7 cellular contexts compared by ENCODE assay signal in the genomic region with DNA sequence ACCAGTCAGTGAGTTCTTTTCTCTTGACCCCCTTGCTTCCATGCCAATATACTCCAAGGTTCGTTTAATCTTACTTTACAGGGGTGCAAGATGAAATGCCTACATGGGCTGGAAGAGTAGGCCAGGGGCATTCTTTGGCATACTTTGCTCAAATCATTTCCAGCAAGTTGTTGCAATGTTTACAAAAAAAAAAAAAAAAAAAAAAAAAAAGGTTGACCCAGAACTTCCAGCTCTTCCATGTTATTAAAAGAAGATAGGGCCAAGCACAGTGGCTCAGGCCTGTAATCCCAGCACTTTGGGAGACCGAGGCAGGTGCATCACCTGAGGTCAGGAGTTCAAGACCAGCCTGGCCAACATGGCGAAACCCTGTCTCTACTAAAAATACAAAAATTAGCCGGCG. TPM values are rescaled to one million over a fixed set of nuclear protein-coding genes. Genes with fewer than 3 reads are reported as not detected.
DNase-seq lines count a peak whose midpoint lies in the region; ATAC-seq and TF ChIP-seq lines count a peak whose summit lies in the region.
"Not testable (repeated sequence)": the region's sequence is repeated elsewhere in the genome, so short reads cannot be mapped to it uniquely, and the experiment has no call there.

No MANE protein-coding gene starts in this region.

- H3K27me3 ChIP-seq in GM23338 (ENCODE audit: insufficient read depth); IMR-90 (ENCODE audit: control insufficient read depth, insufficient read depth, low read length); adipocyte (replicated peaks; ENCODE audit: control insufficient read depth, insufficient read depth, low read length); fibroblast of lung (ENCODE audit: control insufficient read depth, insufficient read depth, low read length); iPS-20b (ENCODE audit: insufficient read depth, low read length); mesenchymal stem cell (ENCODE audit: control insufficient read depth in 1 of 2, insufficient read depth in 1 of 2, low read length in 2 of 2): not testable (repeated sequence)

- not testable (repeated sequence) for H4K20me1 ChIP-seq in GM23338 (replicated peaks; ENCODE audit: insufficient read depth); IMR-90 (ENCODE audit: insufficient read depth, low read length); fibroblast of lung (ENCODE audit: control insufficient read depth, extremely low read depth, insufficient read depth, low read length)

- in situ Hi-C loops in IMR-90 (cut with MboI; ENCODE audit: low sequenced_read_pairs) = not testable (repeated sequence)

- H3K27ac ChIP-seq in GM23338 (ENCODE audit: low read depth) (peak overlapping the region; percentile 95), fibroblast of lung (ENCODE audit: insufficient read depth, low read length) (peak overlapping the region; percentile 23), iPS-20b (ENCODE audit: low read length) (peak overlapping the region; percentile 12)
- H3K27ac ChIP-seq in IMR-90 (ENCODE audit: insufficient read depth, low read length); mesenchymal stem cell (ENCODE audit: low read length, poor library complexity, severe bottlenecking): not testable (repeated sequence)

- POLR2A ChIA-PET in IMR-90 (lab: Charles Lee; ENCODE audit: unreplicated experiment) = not testable (repeated sequence)

- H3K27ac Mint-ChIP-seq in GM23338 = peak overlapping the region; percentile 77
- H3K27ac Mint-ChIP-seq in stimulated activated effector memory CD8-positive, alpha-beta T cell treated with anti-CD3 and anti-CD28 coated beads, Interleukin-12 subunit alpha, Interleukin-12 subunit beta, amount 100 ng/mL, for 72 hours = peak overlapping the region; percentile 12

- H3K36me3 ChIP-seq in GM23338 (ENCODE audit: insufficient read depth); IMR-90 (ENCODE audit: control insufficient read depth, insufficient read depth, low read length); adipocyte (ENCODE audit: control insufficient read depth, insufficient read depth, low read length, severe bottlenecking); fibroblast of lung (ENCODE audit: control insufficient read depth, insufficient read depth, low read length); iPS-20b (ENCODE audit: insufficient read depth, low read depth, low read length); mesenchymal stem cell (ENCODE audit: control insufficient read depth in 1 of 2, insufficient read depth in 2 of 2, low read depth in 1 of 2, low read length in 2 of 2): not testable (repeated sequence)

- CTCF ChIA-PET in IMR-90 (lab: Yijun Ruan, JAX) = interaction anchor here (0.6 to 1.0 kb wide), 3 partner anchors 11 to 1624 kb away, joined by 4 to 5 read pairs (median 5); no protein-coding TSS in a partner anchor

- H3K4me3 Mint-ChIP-seq in GM23338; stimulated activated effector memory CD8-positive, alpha-beta T cell treated with anti-CD3 and anti-CD28 coated beads, Interleukin-12 subunit alpha, Interleukin-12 subunit beta, amount 100 ng/mL, for 72 hours: not testable (repeated sequence)

- not testable (repeated sequence) for H3K14ac ChIP-seq in IMR-90 (replicated peaks; ENCODE audit: low read depth, low read length); mesenchymal stem cell (ENCODE audit: low read length in 2 of 2)

- H2BK20ac ChIP-seq in IMR-90 (ENCODE audit: low read depth, low read length) = not testable (repeated sequence)

- not testable (repeated sequence) for TF ChIP-seq CTCF in GM23338 (conservative IDR thresholded peaks at IDR 0.05; ENCODE audit: low read depth in 2 of 2); IMR-90 (conservative IDR thresholded peaks at IDR 0.05; ENCODE audit: low read depth, low read length); fibroblast of lung (conservative IDR thresholded peaks at IDR 0.05 in 1 of 2, IDR thresholded peaks at IDR 0.05 in 1 of 2; ENCODE audit: low read depth in 1 of 2, low read length in 2 of 2)

- H3K36me3 Mint-ChIP-seq in GM23338 (ENCODE audit: low read depth) = peaks cover 19% of the 10 kb centered on the region; the same call in 2 of the 3 replicates
- peaks cover 19% of the 10 kb centered on the region for H3K36me3 Mint-ChIP-seq in stimulated activated effector memory CD8-positive, alpha-beta T cell treated with anti-CD3 and anti-CD28 coated beads, Interleukin-12 subunit alpha, Interleukin-12 subunit beta, amount 100 ng/mL, for 72 hours

- H2AFZ ChIP-seq in GM23338; IMR-90 (replicated peaks; ENCODE audit: low read length, poor library complexity); mesenchymal stem cell (ENCODE audit: low read depth, low read length): not testable (repeated sequence)
- peak overlapping the region; percentile 7 for H2AFZ ChIP-seq in fibroblast of lung (ENCODE audit: low read length)

- not testable (repeated sequence) for H3K9ac ChIP-seq in IMR-90 (ENCODE audit: low read depth, low read length); adipocyte (ENCODE audit: low read length); fibroblast of lung (ENCODE audit: insufficient read depth, low read length); mesenchymal stem cell (ENCODE audit: low read length)
- peak overlapping the region; percentile 7; the same call in 1 of the 2 replicates for H3K9ac ChIP-seq in iPS-20b (ENCODE audit: low read depth, low read length)

- H3K18ac ChIP-seq in IMR-90 (ENCODE audit: low read depth, low read length); mesenchymal stem cell (ENCODE audit: low read depth in 1 of 2, low read length in 2 of 2): not testable (repeated sequence)

- not testable (repeated sequence) for H2BK5ac ChIP-seq in IMR-90 (ENCODE audit: low read depth, low read length, poor library complexity, severe bottlenecking); mesenchymal stem cell (ENCODE audit: low read depth, low read length, poor library complexity, severe bottlenecking)

- H3K4me3 ChIP-seq in GM23338; IMR-90 (ENCODE audit: insufficient read depth, low read depth, low read length); adipocyte (ENCODE audit: low read length); fibroblast of lung (replicated peaks in 1 of 4; ENCODE audit: control extremely low read depth in 1 of 4, insufficient read depth in 1 of 4, low read depth in 3 of 4, low read length in 4 of 4); iPS-20b (ENCODE audit: low read length); mesenchymal stem cell (ENCODE audit: insufficient read depth in 1 of 2, low read depth in 1 of 2, low read length in 2 of 2): not testable (repeated sequence)

- H3K23ac ChIP-seq in IMR-90 (ENCODE audit: low read depth, low read length); mesenchymal stem cell (ENCODE audit: low read length in 2 of 2): not testable (repeated sequence)

- WGBS in IMR-90 (ENCODE audit: extremely low coverage in 2 of 2, insufficient read length in 1 of 2), 2 experiments = no CpG with 5 or more reads among the region's 5 CpGs
- 99% methylated on average over 4 of the region's 5 CpGs for WGBS in mesenchymal stem cell

- H3K4ac ChIP-seq in IMR-90 (ENCODE audit: low read depth, low read length); mesenchymal stem cell (ENCODE audit: low read depth in 1 of 2, low read length in 2 of 2): not testable (repeated sequence)

- not testable (repeated sequence) for H2BK15ac ChIP-seq in IMR-90 (ENCODE audit: low read depth, low read length); mesenchymal stem cell (ENCODE audit: low read depth, poor library complexity, severe bottlenecking)

- not testable (repeated sequence) for H3K56ac ChIP-seq in IMR-90 (ENCODE audit: extremely low read depth, insufficient read depth, low read length)

- not testable (repeated sequence) for BruUV-seq in IMR-90 (replicated peaks; lab: Mats Ljungman, UMichigan)

- H2AK5ac ChIP-seq in IMR-90 (ENCODE audit: low read depth, low read length); mesenchymal stem cell (ENCODE audit: low read length, severe bottlenecking): not testable (repeated sequence)

- H3F3A ChIP-seq in GM23338 (replicated peaks; ENCODE audit: low read depth) = not testable (repeated sequence)

- H4K8ac ChIP-seq in IMR-90 (ENCODE audit: low read depth in 2 of 2, low read length in 2 of 2) = 0 out of 4 replicates have a peak overlapping the region, but pooled peaks of 1 of the 2 experiments have one; percentile 2
- H4K8ac ChIP-seq in mesenchymal stem cell (ENCODE audit: low read length) = not testable (repeated sequence)

- H2BK120ac ChIP-seq in IMR-90 (ENCODE audit: low read depth, low read length); mesenchymal stem cell (ENCODE audit: low read depth, low read length): not testable (repeated sequence)

- not testable (repeated sequence) for TF ChIP-seq POLR2A in IMR-90 (IDR thresholded peaks at IDR 0.05; ENCODE audit: low read depth, low read length)

- TF ChIP-seq RAD21 in IMR-90 (IDR thresholded peaks at IDR 0.05; ENCODE audit: low read length) = not testable (repeated sequence)

- H3K4me1 Mint-ChIP-seq in GM23338 = peaks cover 49% of the 10 kb centered on the region
- peaks cover 39% of the 10 kb centered on the region for H3K4me1 Mint-ChIP-seq in stimulated activated effector memory CD8-positive, alpha-beta T cell treated with anti-CD3 and anti-CD28 coated beads, Interleukin-12 subunit alpha, Interleukin-12 subunit beta, amount 100 ng/mL, for 72 hours

- H2AK9ac ChIP-seq in IMR-90 (replicated peaks; ENCODE audit: low read depth, low read length, poor library complexity) = not testable (repeated sequence)

- dilution Hi-C loops in IMR-90 (cut with HindIII; ENCODE audit: low sequenced_read_pairs, unreplicated experiment) = not testable (repeated sequence)

- H3K4me1 ChIP-seq in GM23338 (ENCODE audit: insufficient read depth) (peaks cover 54% of the 10 kb centered on the region), iPS-20b (ENCODE audit: insufficient read depth, low read length) (peaks cover 33% of the 10 kb centered on the region; the same call in 1 of the 2 replicates)
- H3K4me1 ChIP-seq in IMR-90 (ENCODE audit: control insufficient read depth, insufficient read depth, low read length); adipocyte (ENCODE audit: control insufficient read depth, insufficient read depth, low read length); fibroblast of lung (ENCODE audit: control insufficient read depth, extremely low read depth, insufficient read depth, low read length); mesenchymal stem cell (ENCODE audit: control insufficient read depth, insufficient read depth, low read depth, low read length): not testable (repeated sequence)

- H4K5ac ChIP-seq in IMR-90 (ENCODE audit: low read depth, low read length) = not testable (repeated sequence)

- not testable (repeated sequence) for H4K91ac ChIP-seq in IMR-90 (ENCODE audit: insufficient read depth, low read depth, low read length); mesenchymal stem cell (ENCODE audit: low read length)

- H3K4me2 ChIP-seq in GM23338 (0 out of 2 replicates have a peak overlapping the region, but pooled peaks have one; percentile 69), IMR-90 (ENCODE audit: low read depth, low read length) (peak overlapping the region; percentile 46; the same call in 1 of the 2 replicates), fibroblast of lung (ENCODE audit: extremely low read depth, insufficient read depth, low read length) (peak overlapping the region; percentile 71)
- H3K4me2 ChIP-seq in mesenchymal stem cell (ENCODE audit: low read length, poor library complexity, severe bottlenecking) = not testable (repeated sequence)

- H3K9me1 ChIP-seq in IMR-90 (ENCODE audit: insufficient read depth, low read length) = not testable (repeated sequence)

- not testable (repeated sequence) for H3K9me3 ChIP-seq in IMR-90 (ENCODE audit: control insufficient read depth, insufficient read depth, low read length); adipocyte (ENCODE audit: control insufficient read depth, low read length); fibroblast of lung (ENCODE audit: control insufficient read depth, insufficient read depth, low read depth, low read length); iPS-20b (ENCODE audit: insufficient read depth, low read depth, low read length); mesenchymal stem cell (ENCODE audit: control insufficient read depth, low read length)

- H3K27me3 Mint-ChIP-seq in GM23338 (ENCODE audit: insufficient read depth, low read depth, poor library complexity) = peaks cover 23% of the 10 kb centered on the region

- H3K79me2 ChIP-seq in GM23338 (replicated peaks; ENCODE audit: insufficient read depth) = peaks cover 92% of the 10 kb centered on the region
- peaks cover 60% of the 10 kb centered on the region for H3K79me2 ChIP-seq in fibroblast of lung (ENCODE audit: control insufficient read depth, insufficient read depth, low read length)

- H3K79me1 ChIP-seq in IMR-90 (ENCODE audit: low read depth in 1 of 2, low read length in 2 of 2) = peaks cover 21 to 46% of the 10 kb centered on the region in 2 experiments
- not testable (repeated sequence) for H3K79me1 ChIP-seq in mesenchymal stem cell (replicated peaks; ENCODE audit: low read length, poor library complexity, severe bottlenecking)

- not testable (repeated sequence) for ATAC-seq in GM23338; IMR-90 (ENCODE audit: low read depth); stimulated activated effector memory CD8-positive, alpha-beta T cell treated with anti-CD3 and anti-CD28 coated beads, Interleukin-12 subunit alpha, Interleukin-12 subunit beta, amount 100 ng/mL, for 72 hours

- H3K9me3 Mint-ChIP-seq in GM23338; stimulated activated effector memory CD8-positive, alpha-beta T cell treated with anti-CD3 and anti-CD28 coated beads, Interleukin-12 subunit alpha, Interleukin-12 subunit beta, amount 100 ng/mL, for 72 hours: not testable (repeated sequence)

- DNase-seq in GM23338 (ENCODE audit: low spot score); IMR-90; stimulated activated effector memory CD8-positive, alpha-beta T cell treated with anti-CD3 and anti-CD28 coated beads, Interleukin-12 subunit alpha, Interleukin-12 subunit beta, amount 100 ng/mL, for 72 hours (ENCODE audit: low spot score in 2 of 2): not testable (repeated sequence)
- DNase-seq in adipocyte (ENCODE audit: low read depth) (peak; percentile 2), fibroblast of lung (ENCODE audit: low read depth in 2 of 2) (peak in 1 of 2 donors; percentile 10), mesenchymal stem cell (peak; percentile 30)

- intact Hi-C loops in IMR-90 (cut with micrococcal nuclease) = not testable (repeated sequence)

- not testable (repeated sequence) for H2BK12ac ChIP-seq in mesenchymal stem cell (ENCODE audit: low read length in 2 of 2)

- not testable (repeated sequence) for H3K9me2 ChIP-seq in GM23338 (ENCODE audit: insufficient read depth)

RNA-seq across cellular contexts. Expression of a gene that starts 8.1 kb away (rescaled TPM):
- 33.9 and 37.4 TPM in 2 replicates for total RNA-seq in GM23338 (2014; rRNA removed; shearing (Covaris generic))
- polyA plus RNA-seq in GM23338 (2016; fragmentation: Nextera tagmentation; extraction: Ambion mirVana) (16.8 and 17.5 TPM in 2 replicates), IMR-90 (2012; rRNA removed) (0.67 and 0.79 TPM in 2 replicates), fibroblast of lung (4.2 and 4.8 TPM in 2 replicates)
- total RNA-seq in IMR-90 (2012; rRNA removed) (4.5 and 5.0 TPM in 2 replicates), fibroblast of lung (5.1 and 7.4 TPM in 2 replicates)
- polyA plus RNA-seq in IMR-90 (2012; cell fraction: cytosol; rRNA removed) = 0.13 and 0.21 TPM in 2 replicates
- polyA plus RNA-seq in IMR-90 (2012; cell fraction: nucleus; rRNA removed; ENCODE audit: low replicate concordance) = 1.4 and 3.7 TPM in 2 replicates
- polyA plus RNA-seq in fibroblast of lung (2012) = 1.2 and 1.8 TPM in 2 replicates
- 5.4 and 21.9 TPM in 2 replicates for polyA minus RNA-seq in fibroblast of lung (ENCODE audit: low replicate concordance)
- polyA plus RNA-seq in mesenchymal stem cell (2013, experiment 1 of 2) = 2.8 TPM
- 2.7 TPM for polyA plus RNA-seq in mesenchymal stem cell (2013, experiment 2 of 2)
